ENCODE assay signal across 10 cellular contexts in genomic region chr12:46524778-46525177, GRCh38.
A peak's percentile ranks its signal among the peaks of the same experiment; 100 is the strongest.
DNase-seq lines count a peak whose midpoint lies in the region; FAIRE-seq and TF ChIP-seq lines count a peak whose summit lies in the region.
"Had no signal": no experiment of that assay in that cellular context is flagged by ENCODE, and none has a peak within 500 bp of the region (broad histone marks: within the 10 kb centered on the region; RNA-seq: fewer than 3 reads in every experiment).

No MANE protein-coding gene starts in this region.

- H3K9me3 ChIP-seq in liver (ENCODE audit: control insufficient read depth in 4 of 4, low read length in 3 of 4) (no peaks in the 10 kb centered on the region), tibial nerve (peaks cover 0 to 13% (median 0%) of the 10 kb centered on the region in 4 donors)

- CTCF ChIA-PET in activated CD4-positive, alpha-beta T cell treated with anti-CD3 and anti-CD28 coated beads, Interleukin-2, amount 10 ng/mL, durations not matched to agents 7 days and 5 days (lab: Charles Lee) = interaction anchor here (0.7 to 1.5 kb wide), 5 partner anchors 8 to 875 kb away, joined by 3 to 5 read pairs (median 3); no protein-coding TSS in a partner anchor

- POLR2A ChIA-PET in activated CD4-positive, alpha-beta T cell treated with anti-CD3 and anti-CD28 coated beads, Interleukin-2, amount 10 ng/mL, durations not matched to agents 7 days and 5 days (lab: Charles Lee) = interaction anchor here (0.6 to 1.8 kb wide), 5 partner anchors 24 to 154 kb away, joined by 3 to 9 read pairs (median 4); no protein-coding TSS in a partner anchor

- no peaks in the 10 kb centered on the region for H3K4me1 ChIP-seq in liver (ENCODE audit: control insufficient read depth in 4 of 4, insufficient read depth in 4 of 4, low read length in 3 of 4)
- H3K4me1 ChIP-seq in tibial nerve = peaks cover 0 to 29% (median 0%) of the 10 kb centered on the region in 4 donors

- H3K27me3 ChIP-seq in brain microvascular endothelial cell (replicated peaks) = no peaks in the 10 kb centered on the region
- H3K27me3 ChIP-seq in liver (ENCODE audit: control insufficient read depth in 4 of 4, insufficient read depth in 4 of 4, low read length in 3 of 4) = no peaks in the 10 kb centered on the region
- H3K27me3 ChIP-seq in tibial nerve = no peaks in the 10 kb centered on the region

- H3K36me3 ChIP-seq in brain microvascular endothelial cell (replicated peaks) (no peaks in the 10 kb centered on the region), liver (ENCODE audit: control insufficient read depth in 4 of 4, insufficient read depth in 3 of 4, low read depth in 1 of 4, low read length in 3 of 4) (no peaks in the 10 kb centered on the region), tibial nerve (no peaks in the 10 kb centered on the region)

- H3K27me3 Mint-ChIP-seq in activated CD4-positive, alpha-beta T cell treated with anti-CD3 and anti-CD28 coated beads, Interleukin-2, amount 10 ng/mL, durations not matched to agents 7 days and 5 days = no peaks in the 10 kb centered on the region

- peaks cover 22% of the 10 kb centered on the region for H3K9me3 Mint-ChIP-seq in activated CD4-positive, alpha-beta T cell treated with anti-CD3 and anti-CD28 coated beads, Interleukin-2, amount 10 ng/mL, durations not matched to agents 7 days and 5 days

- in situ Hi-C loops in brain microvascular endothelial cell (cut with HindIII; ENCODE audit: low pct_ligation_motif_present, low sequenced_read_pairs) = no loop called here

- 86% methylated on average over 2 of the region's 2 CpGs for WGBS in liver
- WGBS in tibial nerve, 2 donors = 48 to 49% methylated on average over 2 of the region's 2 CpGs

- H3K4me3 Mint-ChIP-seq in activated CD4-positive, alpha-beta T cell treated with anti-CD3 and anti-CD28 coated beads, Interleukin-2, amount 10 ng/mL, durations not matched to agents 7 days and 5 days = peak overlapping the region; percentile 64

- TF ChIP-seq CTCF in brain microvascular endothelial cell (IDR thresholded peaks at IDR 0.05; ENCODE audit: low read depth, low read length, missing control alignments) (no peak), liver (IDR thresholded peaks at IDR 0.05; ENCODE audit: low read depth, low read length, missing input control) (no peak), tibial nerve (IDR thresholded peaks at IDR 0.05) (no peak)

- no peak overlapping the region for H3K9ac ChIP-seq in liver (ENCODE audit: low read depth in 1 of 2, low read length in 2 of 2)

- DNase-seq in activated CD4-positive, alpha-beta T cell treated with anti-CD3 and anti-CD28 coated beads, Interleukin-2, amount 10 ng/mL, durations not matched to agents 7 days and 5 days = no peak
- no peak for DNase-seq in activated CD4-positive, alpha-beta T cell treated with anti-CD3 and anti-CD28 coated beads, Interleukin-2, amount 50 U/mL, for 48 hours
- DNase-seq in brain microvascular endothelial cell (peak; percentile 60), tibial nerve (ENCODE audit: low spot score in 2 of 2) (peak; percentile 28 to 54), NCI-H510A (lab: John Stamatoyannopoulos, UW) (no peak), GM12892 (ENCODE audit: insufficient read length) (no peak), NCI-H187 (lab: John Stamatoyannopoulos, UW) (no peak)
- DNase-seq: midbrain, NCI-H1694 treated with DMSO at 0.1 percent for 48 hours had no signal

- H3K4me3 ChIP-seq in brain microvascular endothelial cell (ENCODE audit: low read depth, low read length) = no peak overlapping the region
- H3K4me3 ChIP-seq in liver (ENCODE audit: low read depth in 1 of 3, low read length in 3 of 3) = no peak overlapping the region
- H3K4me3 ChIP-seq in tibial nerve = no peak overlapping the region

- H3K27ac Mint-ChIP-seq in activated CD4-positive, alpha-beta T cell treated with anti-CD3 and anti-CD28 coated beads, Interleukin-2, amount 10 ng/mL, durations not matched to agents 7 days and 5 days = peak overlapping the region; percentile 98

- H3K27ac ChIP-seq in brain microvascular endothelial cell = peak overlapping the region; percentile 85
- H3K27ac ChIP-seq in liver (ENCODE audit: low read depth in 1 of 2, low read length in 2 of 2) = peak overlapping the region in 1 of 2 donors; percentile 5
- peak overlapping the region in 1 of 4 donors; percentile 18 for H3K27ac ChIP-seq in tibial nerve

- H3K36me3 Mint-ChIP-seq in activated CD4-positive, alpha-beta T cell treated with anti-CD3 and anti-CD28 coated beads, Interleukin-2, amount 10 ng/mL, durations not matched to agents 7 days and 5 days (ENCODE audit: low read depth) = peaks cover 33% of the 10 kb centered on the region

- FAIRE-seq in GM12892 (lab: Jason Lieb, UNC) = no peak

- H3K4me1 Mint-ChIP-seq in activated CD4-positive, alpha-beta T cell treated with anti-CD3 and anti-CD28 coated beads, Interleukin-2, amount 10 ng/mL, durations not matched to agents 7 days and 5 days = peaks cover 54% of the 10 kb centered on the region

- peak in 1 of 2 donors; percentile 32 for TF ChIP-seq RAD21 in liver (IDR thresholded peaks at IDR 0.05)

- TF ChIP-seq POLR2A in tibial nerve (IDR thresholded peaks at IDR 0.05) (no peak), GM12892 (IDR thresholded peaks at IDR 0.05; ENCODE audit: low read depth, low read length) (no peak)

- peak in 1 of 2 donors; percentile 14 for TF ChIP-seq EP300 in tibial nerve (IDR thresholded peaks at IDR 0.05)

TF ChIP-seq in liver, 16 proteins besides CTCF, POLR2A, EP300 and RAD21:
- TF ChIP-seq EGR1 (IDR thresholded peaks at IDR 0.05; ENCODE audit: low read depth in 2 of 2) (no peak), JUND (IDR thresholded peaks at IDR 0.05) (no peak), GABPA (IDR thresholded peaks at IDR 0.05 in 1 of 2, conservative IDR thresholded peaks at IDR 0.05 in 1 of 2) (no peak), HNF4G (IDR thresholded peaks at IDR 0.05) (no peak), NR2F2 (IDR thresholded peaks at IDR 0.05) (peak; percentile 93), ZBTB33 (IDR thresholded peaks at IDR 0.05) (no peak), SP1 (IDR thresholded peaks at IDR 0.05) (peak; percentile 49), FOXA2 (IDR thresholded peaks at IDR 0.05) (no peak), MAX (IDR thresholded peaks at IDR 0.05) (no peak), RXRA (IDR thresholded peaks at IDR 0.05) (peak; percentile 51 to 66), FOXA1 (IDR thresholded peaks at IDR 0.05) (no peak), YY1 (IDR thresholded peaks at IDR 0.05) (no peak), REST (IDR thresholded peaks at IDR 0.05) (no peak)

Comparison
In these comparisons a context has a peak if more than half of its experiments do, and no peak if none do; other contexts are left out.
1. DNase-seq: peak in brain microvascular endothelial cell (single experiment) and tibial nerve (2 of 2); none in activated CD4-positive, alpha-beta T cell treated with anti-CD3 and anti-CD28 coated beads, Interleukin-2, amount 10 ng/mL, durations not matched to agents 7 days and 5 days (single experiment), activated CD4-positive, alpha-beta T cell treated with anti-CD3 and anti-CD28 coated beads, Interleukin-2, amount 50 U/mL, for 48 hours (0 of 2), NCI-H510A (single experiment), GM12892 (single experiment) and NCI-H187 (0 of 2).